ENCODE assay signal across 8 cellular contexts in the genomic region with DNA sequence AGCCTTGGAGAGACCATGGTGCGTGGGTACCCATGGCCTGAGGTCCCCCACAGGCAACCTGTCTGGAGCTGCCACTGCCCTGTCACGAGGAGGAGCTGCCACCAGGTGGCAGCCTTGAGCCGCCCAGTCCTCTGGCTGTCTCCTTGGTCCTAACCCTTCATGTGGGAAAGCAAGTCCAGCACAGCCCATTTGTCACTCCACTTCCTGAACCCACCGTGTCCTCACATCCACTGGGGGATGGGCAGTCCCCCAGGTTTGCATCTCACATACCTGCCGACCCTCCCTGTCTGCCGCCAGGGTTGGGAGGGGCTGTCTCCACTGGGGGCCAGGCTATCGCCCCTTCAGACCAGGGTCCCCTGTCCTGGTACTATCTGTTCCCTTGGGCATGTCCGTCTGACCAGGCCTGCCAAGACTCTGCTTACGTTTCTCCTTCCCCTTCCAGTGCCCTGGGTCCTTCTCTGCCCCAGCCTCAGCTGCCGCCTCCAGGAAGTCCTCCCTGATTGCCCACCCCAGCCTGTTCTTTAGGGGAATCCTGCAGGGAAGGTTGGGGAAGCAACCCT. TPM values are rescaled to one million over a fixed set of nuclear protein-coding genes. Genes with fewer than 3 reads are reported as not detected.
DNase-seq lines count a peak whose midpoint lies in the region; ATAC-seq, FAIRE-seq and TF ChIP-seq lines count a peak whose summit lies in the region.

No MANE protein-coding gene starts in this region.

- H3K9ac ChIP-seq in HepG2 (ENCODE audit: insufficient read depth, low read depth, low read length) = no peak overlapping the region

- in situ Hi-C loops in HepG2 (cut with HindIII; ENCODE audit: extremely low pct_ligation_motif_present, low pct_unique_long_range_greater_than_20kb) = loop anchor here (5.0 kb wide), 3 partner anchors 37 to 92 kb away; a partner anchor contains a TSS

- H3K9me3 ChIP-seq in HepG2 (ENCODE audit: low read length) = no peaks in the 10 kb centered on the region

- 57% methylated on average over 5 of the region's 10 CpGs for WGBS in HepG2 (ENCODE audit: low lambda C conversion rate)

- H3K4me3 ChIP-seq in GM23338 (no peak overlapping the region), choroid plexus epithelial cell (ENCODE audit: low read depth, low read length) (no peak overlapping the region), HepG2 (replicated peaks in 1 of 3; ENCODE audit: insufficient read depth in 1 of 3, low read depth in 2 of 3, low read length in 3 of 3) (no peak overlapping the region)

- peak; percentile 58 for DNase-seq in AG09319 (ENCODE audit: extremely low read depth, low read depth)
- DNase-seq in GM23338 (ENCODE audit: low spot score) = peak; percentile 86
- peak; percentile 41 for DNase-seq in NCI-H226
- DNase-seq in activated CD4-positive, alpha-beta T cell treated with anti-CD3 and anti-CD28 coated beads, Interleukin-2, amount 10 ng/mL, durations not matched to agents 24 days and 14 days = peak; percentile 95
- peak; percentile 87 for DNase-seq in choroid plexus epithelial cell (ENCODE audit: low read depth)
- DNase-seq in HepG2 (ENCODE audit: low spot score) = peak; percentile 68
- peak; percentile 60 to 79 (median 60) for DNase-seq in stimulated activated CD4-positive, alpha-beta T cell treated with anti-CD3 and anti-CD28 coated beads, TNF-alpha, amount 100 ng/mL, for 24 hours (ENCODE audit: low read depth in 3 of 3)

- H3K4me3 Mint-ChIP-seq in GM23338 = no peak overlapping the region; the same call in 2 of the 3 replicates
- peak overlapping the region; percentile 34 for H3K4me3 Mint-ChIP-seq in activated CD4-positive, alpha-beta T cell treated with anti-CD3 and anti-CD28 coated beads, Interleukin-2, amount 10 ng/mL, durations not matched to agents 24 days and 14 days

- peaks cover 21% of the 10 kb centered on the region for H3K27me3 Mint-ChIP-seq in GM23338 (ENCODE audit: insufficient read depth, low read depth, poor library complexity)
- H3K27me3 Mint-ChIP-seq in activated CD4-positive, alpha-beta T cell treated with anti-CD3 and anti-CD28 coated beads, Interleukin-2, amount 10 ng/mL, durations not matched to agents 24 days and 14 days = peaks cover 12% of the 10 kb centered on the region

- peaks cover 12% of the 10 kb centered on the region; the same call in 2 of the 3 replicates for H3K36me3 Mint-ChIP-seq in GM23338 (ENCODE audit: low read depth)
- peaks cover 32% of the 10 kb centered on the region for H3K36me3 Mint-ChIP-seq in activated CD4-positive, alpha-beta T cell treated with anti-CD3 and anti-CD28 coated beads, Interleukin-2, amount 10 ng/mL, durations not matched to agents 24 days and 14 days (ENCODE audit: low read depth)

- CTCF ChIA-PET in HepG2 (lab: Yijun Ruan, JAX; ENCODE audit: low intra/inter-chr PET ratio, low total read pairs) = interaction anchor here (1.6 to 1.9 kb wide), 3 partner anchors 36 to 93 kb away, joined by 6 to 16 read pairs (median 6); no protein-coding TSS in a partner anchor

- TF ChIP-seq POLR2A in HepG2 (IDR thresholded peaks at IDR 0.05; ENCODE audit: insufficient read depth in 1 of 2, low read depth in 2 of 2, low read length in 2 of 2) = peak in 1 of 2 experiments; percentile 8; a peak in 1 of 4 replicates

- peaks cover 22% of the 10 kb centered on the region for H3K4me1 Mint-ChIP-seq in GM23338
- peaks cover 18% of the 10 kb centered on the region for H3K4me1 Mint-ChIP-seq in activated CD4-positive, alpha-beta T cell treated with anti-CD3 and anti-CD28 coated beads, Interleukin-2, amount 10 ng/mL, durations not matched to agents 24 days and 14 days

- peaks cover 28% of the 10 kb centered on the region for H3F3A ChIP-seq in GM23338 (replicated peaks; ENCODE audit: low read depth)

- no TSS peak for BruUV-seq in HepG2 (replicated peaks; lab: Mats Ljungman, UMichigan)

- H3K4me2 ChIP-seq in GM23338 (no peak overlapping the region), HepG2 (ENCODE audit: low read depth, low read length) (no peak overlapping the region)

- ATAC-seq in GM23338 (peak; percentile 34), HepG2 (peak; percentile 44), HG03442 (IDR thresholded peaks at IDR 0.05; ENCODE audit: unreplicated experiment) (no peak)

- peak; percentile 91 for FAIRE-seq in HepG2 (lab: Jason Lieb, UNC)

- TF ChIP-seq CTCF in AG09319 (IDR thresholded peaks at IDR 0.05; ENCODE audit: low read depth, low read length) (peak; percentile 93), GM23338 (conservative IDR thresholded peaks at IDR 0.05; ENCODE audit: low read depth in 2 of 2) (peak; percentile 94 to 96), choroid plexus epithelial cell (conservative IDR thresholded peaks at IDR 0.05; ENCODE audit: low read depth, low read length) (peak; percentile 98), HepG2 (CRISPR knock-in tag; IDR thresholded peaks at IDR 0.05) (peak; percentile 97)

- H4K20me1 ChIP-seq in GM23338 (replicated peaks; ENCODE audit: insufficient read depth) (no peaks in the 10 kb centered on the region), HepG2 (ENCODE audit: insufficient read depth, low read length) (no peaks in the 10 kb centered on the region)

- peak; percentile 97 for TF ChIP-seq RAD21 in HepG2 (CRISPR knock-in tag; IDR thresholded peaks at IDR 0.05)

- no peaks in the 10 kb centered on the region; the same call in 2 of the 3 replicates for H3K9me3 Mint-ChIP-seq in GM23338
- no peaks in the 10 kb centered on the region for H3K9me3 Mint-ChIP-seq in activated CD4-positive, alpha-beta T cell treated with anti-CD3 and anti-CD28 coated beads, Interleukin-2, amount 10 ng/mL, durations not matched to agents 24 days and 14 days

- H3K4me1 ChIP-seq in GM23338 (ENCODE audit: insufficient read depth) (0 out of 2 replicates have a peak, but pooled peaks cover 3% of the 10 kb centered on the region), HepG2 (ENCODE audit: insufficient read depth, low read length) (peaks cover 37% of the 10 kb centered on the region)

- H2AFZ ChIP-seq in GM23338 (no peak overlapping the region), HepG2 (ENCODE audit: low read length) (no peak overlapping the region)

- H3K27me3 ChIP-seq in GM23338 (ENCODE audit: insufficient read depth) (peaks cover 11% of the 10 kb centered on the region), HepG2 (ENCODE audit: control insufficient read depth in 1 of 2, insufficient read depth in 2 of 2, low read length in 2 of 2) (no peaks in the 10 kb centered on the region)

- POLR2A ChIA-PET in HepG2 (lab: Yijun Ruan, JAX) = interaction anchor here (0.6 to 1.5 kb wide), 5 partner anchors 11 to 102 kb away, joined by 3 to 12 read pairs (median 5); a partner anchor contains a TSS

- H3K27ac ChIP-seq in GM23338 (ENCODE audit: low read depth) (0 out of 2 replicates have a peak overlapping the region, but pooled peaks have one; percentile 69), HepG2 (ENCODE audit: extremely low read length, insufficient read depth, low read length) (no peak overlapping the region)

- peak overlapping the region; percentile 67; the same call in 1 of the 2 replicates for H3K27ac Mint-ChIP-seq in GM23338
- peak overlapping the region; percentile 51 for H3K27ac Mint-ChIP-seq in activated CD4-positive, alpha-beta T cell treated with anti-CD3 and anti-CD28 coated beads, Interleukin-2, amount 10 ng/mL, durations not matched to agents 24 days and 14 days

- TF ChIP-seq EP300 in HepG2 (IDR thresholded peaks at IDR 0.05; ENCODE audit: low read depth in 2 of 2, low read length in 2 of 2) = no peak
- peak; percentile 39; the same call in 1 of the 2 replicates for TF ChIP-seq EP300 in HepG2 (CRISPR knock-in tag; IDR thresholded peaks at IDR 0.05; ENCODE audit: borderline replicate concordance)

- intact Hi-C loops in activated CD4-positive, alpha-beta T cell treated with anti-CD3 and anti-CD28 coated beads, Interleukin-2, amount 10 ng/mL, durations not matched to agents 24 days and 14 days (cut with micrococcal nuclease) = loop anchor here (5.0 kb wide), 2 partner anchors 82 to 127 kb away; a partner anchor contains a TSS
- intact Hi-C loops in HepG2 (cut with micrococcal nuclease; ENCODE audit: unreplicated experiment) = loop anchor here (1.0 to 2.0 kb wide), 2 partner anchors 35 to 92 kb away; no protein-coding TSS in a partner anchor

- no peaks in the 10 kb centered on the region for H3K36me3 ChIP-seq in GM23338 (ENCODE audit: insufficient read depth)
- H3K36me3 ChIP-seq in HepG2 (replicated peaks in 1 of 2; ENCODE audit: control insufficient read depth in 1 of 2, insufficient read depth in 2 of 2, low read length in 2 of 2) = peaks cover 2 to 12% of the 10 kb centered on the region in 2 experiments; a peak in 3 of 5 replicates

- H3K79me2 ChIP-seq in GM23338 (replicated peaks; ENCODE audit: insufficient read depth) (peaks cover 6% of the 10 kb centered on the region), HepG2 (ENCODE audit: insufficient read depth, low read length) (peaks cover 4% of the 10 kb centered on the region)

- H3K9me2 ChIP-seq in GM23338 (ENCODE audit: insufficient read depth) = no peaks in the 10 kb centered on the region

RNA-seq across cellular contexts. Expression of a gene that starts 4.5 kb away (rescaled TPM):
- 39.2 and 60.4 TPM in 2 replicates for total RNA-seq in GM23338 (2014; rRNA removed; shearing (Covaris generic))
- polyA plus RNA-seq in GM23338 (2016; fragmentation: Nextera tagmentation; extraction: Ambion mirVana) (62.3 and 68.0 TPM in 2 replicates), HepG2 (2011; rRNA removed) (19.5 and 21.2 TPM in 2 replicates)
- total RNA-seq in activated CD4-positive, alpha-beta T cell treated with anti-CD3 and anti-CD28 coated beads, Interleukin-2, amount 10 ng/mL, durations not matched to agents 24 days and 14 days = 115 and 126 TPM in 2 replicates
- 21.9 and 31.3 TPM in 2 replicates for total RNA-seq in HepG2 (2016; rRNA removed; fragmentation: Illumina TruSeq; extraction: Trizol)
- 67.5 and 90.2 TPM in 2 replicates for total RNA-seq in HepG2 (2016; cell fraction: cytosol; rRNA removed; fragmentation: Illumina TruSeq; extraction: Trizol; ENCODE audit: low read depth)
- 14.2 and 28.2 TPM in 2 replicates for total RNA-seq in HepG2 (2016; cell fraction: insoluble cytoplasmic fraction; rRNA removed; fragmentation: Illumina TruSeq; extraction: Trizol)
- 57.9 and 74.3 TPM in 2 replicates for total RNA-seq in HepG2 (2016; cell fraction: membrane; rRNA removed; fragmentation: Illumina TruSeq; extraction: Trizol)
- 18.6 and 22.9 TPM in 2 replicates for total RNA-seq in HepG2 (2016; cell fraction: nucleus; rRNA removed; fragmentation: Illumina TruSeq; extraction: Trizol)
- 21.0 and 42.4 TPM in 2 replicates for polyA plus RNA-seq in HepG2 (2011; cell fraction: cytosol; rRNA removed)
- 45.8 and 49.4 TPM in 2 replicates for polyA plus RNA-seq in HepG2 (2011; cell fraction: nucleus; rRNA removed)
- polyA plus RNA-seq in HepG2 (2012) = 14.1 and 18.2 TPM in 2 replicates
- 104 and 136 TPM in 2 replicates for polyA plus RNA-seq in HepG2 (2016; cell fraction: cytosol; fragmentation: Illumina TruSeq; extraction: Trizol; ENCODE audit: low read depth)
- 24.1 and 30.7 TPM in 2 replicates for polyA plus RNA-seq in HepG2 (2016; cell fraction: insoluble cytoplasmic fraction; fragmentation: Illumina TruSeq; extraction: Trizol; ENCODE audit: low read depth)
- 78.9 and 88.8 TPM in 2 replicates for polyA plus RNA-seq in HepG2 (2016; cell fraction: membrane; fragmentation: Illumina TruSeq; extraction: Trizol; ENCODE audit: low read depth)
- polyA plus RNA-seq in HepG2 (2016; cell fraction: nucleus; fragmentation: Illumina TruSeq; extraction: Trizol; ENCODE audit: insufficient read depth, low read depth) = 43.0 and 56.8 TPM in 2 replicates
- 15.5 and 24.8 TPM in 2 replicates for polyA minus RNA-seq in HepG2 (2011; rRNA and poly(A)+ RNA removed; ENCODE audit: low replicate concordance)
- polyA minus RNA-seq in HepG2 (2011; cell fraction: cytosol; rRNA and poly(A)+ RNA removed) = 9.4 and 11.7 TPM in 2 replicates
- 6.5 and 6.8 TPM in 2 replicates for polyA minus RNA-seq in HepG2 (2011; cell fraction: nucleus; rRNA and poly(A)+ RNA removed)

RNA-seq across cellular contexts. Expression of a gene that starts 5.8 kb away (rescaled TPM):
- total RNA-seq in GM23338 (2014; rRNA removed; shearing (Covaris generic)) = 8.2 and 10.3 TPM in 2 replicates
- polyA plus RNA-seq in GM23338 (2016; fragmentation: Nextera tagmentation; extraction: Ambion mirVana) (2.7 and 4.8 TPM in 2 replicates), HepG2 (2011; rRNA removed) (6.0 and 11.1 TPM in 2 replicates)
- not detected in 2 replicates for total RNA-seq in activated CD4-positive, alpha-beta T cell treated with anti-CD3 and anti-CD28 coated beads, Interleukin-2, amount 10 ng/mL, durations not matched to agents 24 days and 14 days
- 4.3 and 9.9 TPM in 2 replicates for total RNA-seq in HepG2 (2016; rRNA removed; fragmentation: Illumina TruSeq; extraction: Trizol)
- 15.0 and 18.4 TPM in 2 replicates for total RNA-seq in HepG2 (2016; cell fraction: cytosol; rRNA removed; fragmentation: Illumina TruSeq; extraction: Trizol; ENCODE audit: low read depth)
- total RNA-seq in HepG2 (2016; cell fraction: insoluble cytoplasmic fraction; rRNA removed; fragmentation: Illumina TruSeq; extraction: Trizol) = 5.2 and 11.1 TPM in 2 replicates
- total RNA-seq in HepG2 (2016; cell fraction: membrane; rRNA removed; fragmentation: Illumina TruSeq; extraction: Trizol) = 27.1 and 33.2 TPM in 2 replicates
- 3.7 and 6.5 TPM in 2 replicates for total RNA-seq in HepG2 (2016; cell fraction: nucleus; rRNA removed; fragmentation: Illumina TruSeq; extraction: Trizol)
- 7.3 and 14.1 TPM in 2 replicates for polyA plus RNA-seq in HepG2 (2011; cell fraction: cytosol; rRNA removed)
- polyA plus RNA-seq in HepG2 (2011; cell fraction: nucleus; rRNA removed) = 17.9 and 19.5 TPM in 2 replicates
- 6.4 and 6.8 TPM in 2 replicates for polyA plus RNA-seq in HepG2 (2012)
- 17.9 and 19.1 TPM in 2 replicates for polyA plus RNA-seq in HepG2 (2016; cell fraction: cytosol; fragmentation: Illumina TruSeq; extraction: Trizol; ENCODE audit: low read depth)
- 7.9 and 11.2 TPM in 2 replicates for polyA plus RNA-seq in HepG2 (2016; cell fraction: insoluble cytoplasmic fraction; fragmentation: Illumina TruSeq; extraction: Trizol; ENCODE audit: low read depth)
- 27.7 and 33.0 TPM in 2 replicates for polyA plus RNA-seq in HepG2 (2016; cell fraction: membrane; fragmentation: Illumina TruSeq; extraction: Trizol; ENCODE audit: low read depth)
- 11.7 and 13.4 TPM in 2 replicates for polyA plus RNA-seq in HepG2 (2016; cell fraction: nucleus; fragmentation: Illumina TruSeq; extraction: Trizol; ENCODE audit: insufficient read depth, low read depth)
- polyA minus RNA-seq in HepG2 (2011; rRNA and poly(A)+ RNA removed; ENCODE audit: low replicate concordance) = 0.28 and 20.0 TPM in 2 replicates
- polyA minus RNA-seq in HepG2 (2011; cell fraction: cytosol; rRNA and poly(A)+ RNA removed) = 23.0 and 23.8 TPM in 2 replicates
- 2.8 and 4.2 TPM in 2 replicates for polyA minus RNA-seq in HepG2 (2011; cell fraction: nucleus; rRNA and poly(A)+ RNA removed)

RNA-seq across cellular contexts. Expression of a gene that starts 10.7 kb away (rescaled TPM):
- total RNA-seq in GM23338 (2014; rRNA removed; shearing (Covaris generic)) = 152 and 202 TPM in 2 replicates
- 153 and 160 TPM in 2 replicates for polyA plus RNA-seq in GM23338 (2016; fragmentation: Nextera tagmentation; extraction: Ambion mirVana)
- total RNA-seq in activated CD4-positive, alpha-beta T cell treated with anti-CD3 and anti-CD28 coated beads, Interleukin-2, amount 10 ng/mL, durations not matched to agents 24 days and 14 days = 237 TPM in 2 replicates
- total RNA-seq in HepG2 (2016; rRNA removed; fragmentation: Illumina TruSeq; extraction: Trizol) = 133 and 135 TPM in 2 replicates
- 96.6 and 116 TPM in 2 replicates for total RNA-seq in HepG2 (2016; cell fraction: cytosol; rRNA removed; fragmentation: Illumina TruSeq; extraction: Trizol; ENCODE audit: low read depth)
- 122 and 153 TPM in 2 replicates for total RNA-seq in HepG2 (2016; cell fraction: insoluble cytoplasmic fraction; rRNA removed; fragmentation: Illumina TruSeq; extraction: Trizol)
- 83.7 and 88.2 TPM in 2 replicates for total RNA-seq in HepG2 (2016; cell fraction: membrane; rRNA removed; fragmentation: Illumina TruSeq; extraction: Trizol)
- 100 and 108 TPM in 2 replicates for total RNA-seq in HepG2 (2016; cell fraction: nucleus; rRNA removed; fragmentation: Illumina TruSeq; extraction: Trizol)
- polyA plus RNA-seq in HepG2 (2011; rRNA removed) = 140 and 177 TPM in 2 replicates
- 120 and 152 TPM in 2 replicates for polyA plus RNA-seq in HepG2 (2011; cell fraction: cytosol; rRNA removed)
- 887 and 1,037 TPM in 2 replicates for polyA plus RNA-seq in HepG2 (2011; cell fraction: nucleus; rRNA removed)
- polyA plus RNA-seq in HepG2 (2012) = 154 and 221 TPM in 2 replicates
- polyA plus RNA-seq in HepG2 (2016; cell fraction: cytosol; fragmentation: Illumina TruSeq; extraction: Trizol; ENCODE audit: low read depth) = 39.2 and 45.5 TPM in 2 replicates
- polyA plus RNA-seq in HepG2 (2016; cell fraction: insoluble cytoplasmic fraction; fragmentation: Illumina TruSeq; extraction: Trizol; ENCODE audit: low read depth) = 156 and 182 TPM in 2 replicates
- 63.6 and 72.0 TPM in 2 replicates for polyA plus RNA-seq in HepG2 (2016; cell fraction: membrane; fragmentation: Illumina TruSeq; extraction: Trizol; ENCODE audit: low read depth)
- polyA plus RNA-seq in HepG2 (2016; cell fraction: nucleus; fragmentation: Illumina TruSeq; extraction: Trizol; ENCODE audit: insufficient read depth, low read depth) = 293 and 318 TPM in 2 replicates
- polyA minus RNA-seq in HepG2 (2011; rRNA and poly(A)+ RNA removed; ENCODE audit: low replicate concordance) = 38.8 and 49.7 TPM in 2 replicates
- polyA minus RNA-seq in HepG2 (2011; cell fraction: cytosol; rRNA and poly(A)+ RNA removed) = 32.8 and 38.9 TPM in 2 replicates
- polyA minus RNA-seq in HepG2 (2011; cell fraction: nucleus; rRNA and poly(A)+ RNA removed) = 106 and 131 TPM in 2 replicates

RNA-seq across cellular contexts. Expression of a gene that starts 31.5 kb away (rescaled TPM):
- 84.5 and 113 TPM in 2 replicates for total RNA-seq in GM23338 (2014; rRNA removed; shearing (Covaris generic))
- polyA plus RNA-seq in GM23338 (2016; fragmentation: Nextera tagmentation; extraction: Ambion mirVana) (28.6 and 33.3 TPM in 2 replicates), HepG2 (2011; rRNA removed) (18.0 and 19.6 TPM in 2 replicates)
- 72.3 and 82.4 TPM in 2 replicates for total RNA-seq in activated CD4-positive, alpha-beta T cell treated with anti-CD3 and anti-CD28 coated beads, Interleukin-2, amount 10 ng/mL, durations not matched to agents 24 days and 14 days
- 8.4 and 10.7 TPM in 2 replicates for total RNA-seq in HepG2 (2016; rRNA removed; fragmentation: Illumina TruSeq; extraction: Trizol)
- 6.5 and 7.9 TPM in 2 replicates for total RNA-seq in HepG2 (2016; cell fraction: cytosol; rRNA removed; fragmentation: Illumina TruSeq; extraction: Trizol; ENCODE audit: low read depth)
- total RNA-seq in HepG2 (2016; cell fraction: insoluble cytoplasmic fraction; rRNA removed; fragmentation: Illumina TruSeq; extraction: Trizol) = 8.9 and 11.0 TPM in 2 replicates
- 14.1 and 14.8 TPM in 2 replicates for total RNA-seq in HepG2 (2016; cell fraction: membrane; rRNA removed; fragmentation: Illumina TruSeq; extraction: Trizol)
- 17.3 and 19.0 TPM in 2 replicates for total RNA-seq in HepG2 (2016; cell fraction: nucleus; rRNA removed; fragmentation: Illumina TruSeq; extraction: Trizol)
- polyA plus RNA-seq in HepG2 (2011; cell fraction: cytosol; rRNA removed) = 14.8 and 17.8 TPM in 2 replicates
- polyA plus RNA-seq in HepG2 (2011; cell fraction: nucleus; rRNA removed) = 116 and 135 TPM in 2 replicates
- polyA plus RNA-seq in HepG2 (2012) = 27.5 and 28.1 TPM in 2 replicates
- polyA plus RNA-seq in HepG2 (2016; cell fraction: cytosol; fragmentation: Illumina TruSeq; extraction: Trizol; ENCODE audit: low read depth) = 2.7 and 3.3 TPM in 2 replicates
- 30.9 and 43.0 TPM in 2 replicates for polyA plus RNA-seq in HepG2 (2016; cell fraction: insoluble cytoplasmic fraction; fragmentation: Illumina TruSeq; extraction: Trizol; ENCODE audit: low read depth)
- polyA plus RNA-seq in HepG2 (2016; cell fraction: membrane; fragmentation: Illumina TruSeq; extraction: Trizol; ENCODE audit: low read depth) = 10.2 and 10.3 TPM in 2 replicates
- 76.5 and 77.9 TPM in 2 replicates for polyA plus RNA-seq in HepG2 (2016; cell fraction: nucleus; fragmentation: Illumina TruSeq; extraction: Trizol; ENCODE audit: insufficient read depth, low read depth)
- polyA minus RNA-seq in HepG2 (2011; rRNA and poly(A)+ RNA removed; ENCODE audit: low replicate concordance) = 14.0 and 39.5 TPM in 2 replicates
- polyA minus RNA-seq in HepG2 (2011; cell fraction: cytosol; rRNA and poly(A)+ RNA removed) = 42.7 and 47.0 TPM in 2 replicates
- 36.8 and 48.0 TPM in 2 replicates for polyA minus RNA-seq in HepG2 (2011; cell fraction: nucleus; rRNA and poly(A)+ RNA removed)

RNA-seq across cellular contexts. Expression of a gene that starts 38.3 kb away (rescaled TPM):
- 78.7 and 139 TPM in 2 replicates for total RNA-seq in GM23338 (2014; rRNA removed; shearing (Covaris generic))
- 396 and 420 TPM in 2 replicates for polyA plus RNA-seq in GM23338 (2016; fragmentation: Nextera tagmentation; extraction: Ambion mirVana)
- 254 and 269 TPM in 2 replicates for total RNA-seq in activated CD4-positive, alpha-beta T cell treated with anti-CD3 and anti-CD28 coated beads, Interleukin-2, amount 10 ng/mL, durations not matched to agents 24 days and 14 days
- 78.7 and 88.0 TPM in 2 replicates for total RNA-seq in HepG2 (2016; rRNA removed; fragmentation: Illumina TruSeq; extraction: Trizol)
- 72.7 and 79.4 TPM in 2 replicates for total RNA-seq in HepG2 (2016; cell fraction: cytosol; rRNA removed; fragmentation: Illumina TruSeq; extraction: Trizol; ENCODE audit: low read depth)
- total RNA-seq in HepG2 (2016; cell fraction: insoluble cytoplasmic fraction; rRNA removed; fragmentation: Illumina TruSeq; extraction: Trizol) = 80.1 and 93.1 TPM in 2 replicates
- 72.8 and 84.2 TPM in 2 replicates for total RNA-seq in HepG2 (2016; cell fraction: membrane; rRNA removed; fragmentation: Illumina TruSeq; extraction: Trizol)
- 40.6 and 53.8 TPM in 2 replicates for total RNA-seq in HepG2 (2016; cell fraction: nucleus; rRNA removed; fragmentation: Illumina TruSeq; extraction: Trizol)
- 39.4 and 49.3 TPM in 2 replicates for polyA plus RNA-seq in HepG2 (2011; rRNA removed)
- polyA plus RNA-seq in HepG2 (2011; cell fraction: cytosol; rRNA removed) = 61.0 and 112 TPM in 2 replicates
- 105 and 111 TPM in 2 replicates for polyA plus RNA-seq in HepG2 (2011; cell fraction: nucleus; rRNA removed)
- 67.0 and 70.9 TPM in 2 replicates for polyA plus RNA-seq in HepG2 (2012)
- 126 and 135 TPM in 2 replicates for polyA plus RNA-seq in HepG2 (2016; cell fraction: cytosol; fragmentation: Illumina TruSeq; extraction: Trizol; ENCODE audit: low read depth)
- 131 and 155 TPM in 2 replicates for polyA plus RNA-seq in HepG2 (2016; cell fraction: insoluble cytoplasmic fraction; fragmentation: Illumina TruSeq; extraction: Trizol; ENCODE audit: low read depth)
- polyA plus RNA-seq in HepG2 (2016; cell fraction: membrane; fragmentation: Illumina TruSeq; extraction: Trizol; ENCODE audit: low read depth) = 112 and 121 TPM in 2 replicates
- polyA plus RNA-seq in HepG2 (2016; cell fraction: nucleus; fragmentation: Illumina TruSeq; extraction: Trizol; ENCODE audit: insufficient read depth, low read depth) = 129 and 134 TPM in 2 replicates
- 60.5 and 86.6 TPM in 2 replicates for polyA minus RNA-seq in HepG2 (2011; rRNA and poly(A)+ RNA removed; ENCODE audit: low replicate concordance)
- 53.6 and 68.0 TPM in 2 replicates for polyA minus RNA-seq in HepG2 (2011; cell fraction: cytosol; rRNA and poly(A)+ RNA removed)
- polyA minus RNA-seq in HepG2 (2011; cell fraction: nucleus; rRNA and poly(A)+ RNA removed) = 14.7 and 18.9 TPM in 2 replicates

Comparison
In these comparisons a context has a peak if more than half of its experiments do, and no peak if none do; other contexts are left out.
1. DNase-seq: peak in every context shown above with its lines; median percentile 95 in activated CD4-positive, alpha-beta T cell treated with anti-CD3 and anti-CD28 coated beads, Interleukin-2, amount 10 ng/mL, durations not matched to agents 24 days and 14 days; 87 in choroid plexus epithelial cell; 86 in GM23338; 68 in HepG2; 60 in stimulated activated CD4-positive, alpha-beta T cell treated with anti-CD3 and anti-CD28 coated beads, TNF-alpha, amount 100 ng/mL, for 24 hours; 58 in AG09319; 41 in NCI-H226.